Comparison of ENCODE assay signal across 35 cellular contexts in genomic region chr4:24179201-24179840, GRCh38.
"Had no signal": no experiment of that assay in that cellular context is flagged by ENCODE, and none has a peak within 500 bp of the region (broad histone marks: within the 10 kb centered on the region; RNA-seq: fewer than 3 reads in every experiment).

No MANE protein-coding gene starts in this region.

- ATAC-seq: effector memory CD8-positive, alpha-beta T cell; left ventricle myocardium superior; naive thymus-derived CD4-positive, alpha-beta T cell; stimulated activated memory B cell treated with anti-CD40 and anti-IgM and Interleukin-4, amounts not matched to agents 10 μg/mL and 1 μg/mL and 100 μg/mL, for 72 hours; stimulated activated naive CD8-positive, alpha-beta T cell treated with anti-CD3 and anti-CD28 coated beads, Interleukin-15, amount 100 ng/mL, for 72 hours; T-helper 17 cell; WTC11 had no signal

- H3K4me3 ChIP-seq: ascending aorta, esophagus muscularis mucosa, pancreas, prostate gland, sigmoid colon, smooth muscle cell, uterus had no signal

- DNase-seq: activated CD4-positive, alpha-beta memory T cell treated with anti-CD3 and anti-CD28 coated beads, Interleukin-2, amount 10 ng/mL, durations not matched to agents 7 days and 5 days; activated CD4-positive, alpha-beta T cell treated with anti-CD3 and anti-CD28 coated beads for 1 hour; activated CD4-positive, alpha-beta T cell treated with anti-CD3 and anti-CD28 coated beads, Interleukin-2, amount 10 ng/mL, durations not matched to agents 7 days and 5 days; activated CD8-positive, alpha-beta memory T cell treated with anti-CD3 and anti-CD28 coated beads, Interleukin-2, amount 50 U/mL, for 48 hours; activated gamma-delta T cell; activated naive CD4-positive, alpha-beta T cell treated with anti-CD3 and anti-CD28 coated beads, Interleukin-2, amount 10 ng/mL, durations not matched to agents 7 days and 5 days; activated naive CD8-positive, alpha-beta T cell treated with anti-CD3 and anti-CD28 coated beads, Interleukin-2, amount 10 ng/mL, durations not matched to agents 7 days and 5 days; activated T-cell treated with anti-CD3 and anti-CD28 coated beads, Interleukin-2, amount 50 U/mL, for 24 hours; brain microvascular endothelial cell; caudate nucleus; cortex of kidney; effector memory CD8-positive, alpha-beta T cell; left ventricle myocardium superior; naive thymus-derived CD4-positive, alpha-beta T cell; nucleus accumbens; pancreas; retina; sigmoid colon; stimulated activated CD4-positive, alpha-beta T cell treated with anti-CD3 and anti-CD28 coated beads, Interleukin-1b, Interleukin-23, amount 100 ng/mL, for 48 hours; stimulated activated CD4-positive, alpha-beta T cell treated with anti-CD3 and anti-CD28 coated beads, Interleukin-4, amount 100 ng/mL, for 4 hours; stimulated activated CD8-positive, alpha-beta memory T cell treated with anti-CD3 and anti-CD28 coated beads, Interleukin-4, amount 100 ng/mL, for 48 hours; stimulated activated naive CD8-positive, alpha-beta T cell treated with anti-CD3 and anti-CD28 coated beads, Interleukin-15, amount 100 ng/mL, for 72 hours; substantia nigra; T-helper 17 cell; T1000; uterus had no signal

- H3K27me3 ChIP-seq: ascending aorta, brain microvascular endothelial cell, esophagus muscularis mucosa, pancreas, sigmoid colon, uterus had no signal

- H3K9me3 ChIP-seq: ascending aorta, esophagus muscularis mucosa, pancreas, prostate gland, sigmoid colon, uterus had no signal

- FAIRE-seq: endothelial cell of umbilical vein, frontal cortex, islet of Langerhans, pancreas had no signal

- H3K27ac ChIP-seq: ascending aorta, brain microvascular endothelial cell, esophagus muscularis mucosa, pancreas, prostate gland, sigmoid colon, uterus had no signal

- H3K4me2 ChIP-seq: smooth muscle cell had no signal

- H3K36me3 ChIP-seq: ascending aorta, brain microvascular endothelial cell, esophagus muscularis mucosa, pancreas, prostate gland, sigmoid colon, uterus had no signal

- H3K4me1 ChIP-seq: ascending aorta, esophagus muscularis mucosa, pancreas, prostate gland, sigmoid colon, uterus had no signal
